In the genomic region with DNA sequence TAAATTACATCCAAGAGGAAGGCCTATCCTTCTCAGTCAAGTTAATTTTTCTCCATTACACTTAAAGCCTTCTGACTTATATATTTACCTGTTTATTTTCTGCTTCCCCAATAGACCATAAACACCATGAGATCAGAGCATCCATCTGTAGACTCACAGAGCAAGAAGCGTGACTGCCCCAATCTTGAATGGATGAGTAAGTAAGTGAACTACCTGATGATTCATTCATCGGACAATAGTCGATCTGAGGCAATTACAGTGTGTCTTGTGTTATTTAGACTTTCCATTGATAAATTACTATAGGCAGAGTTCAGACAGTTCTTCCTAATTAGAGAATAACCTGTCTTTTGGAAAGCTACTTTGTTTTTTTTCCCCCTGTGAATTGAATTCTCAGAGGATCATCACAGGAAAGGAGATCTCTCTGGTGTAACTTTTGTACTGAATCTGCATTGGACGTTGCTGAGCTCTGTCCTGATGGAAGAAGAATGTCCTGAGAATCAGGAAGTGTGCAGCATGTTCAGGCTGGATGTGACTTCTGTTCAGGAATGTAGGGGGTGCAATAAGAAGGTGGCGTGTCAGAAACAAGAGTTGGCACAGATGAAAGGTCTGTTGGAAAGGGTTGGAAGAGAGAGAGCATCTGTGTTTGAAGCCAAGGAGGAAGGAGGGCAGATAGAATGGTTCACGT, we compare ENCODE assay signal across 26 cellular contexts.
A peak's percentile ranks its signal among the peaks of the same experiment; 100 is the strongest.
DNase-seq lines count a peak whose midpoint lies in the region; ATAC-seq, FAIRE-seq and TF ChIP-seq lines count a peak whose summit lies in the region.
"Had no signal": no experiment of that assay in that cellular context is flagged by ENCODE, and none has a peak within 500 bp of the region (broad histone marks: within the 10 kb centered on the region; RNA-seq: fewer than 3 reads in every experiment).

No MANE protein-coding gene starts in this region.

- 76% methylated on average over 6 of the region's 6 CpGs for WGBS in hepatocyte (ENCODE audit: low lambda C conversion rate, missing lambda C conversion rate)

- H3K9me2 ChIP-seq in PC-3 (replicated peaks; ENCODE audit: low read length) (no peaks in the 10 kb centered on the region), hepatocyte (replicated peaks; ENCODE audit: insufficient read depth) (no peaks in the 10 kb centered on the region)

- BruUV-seq in PC-3 (replicated peaks; lab: Mats Ljungman, UMichigan), result no TSS peak

- intact Hi-C loops in PC-3 (cut with micrococcal nuclease), result no loop called here

- H3K27me3 ChIP-seq in PC-3 (ENCODE audit: low read length), result no peaks in the 10 kb centered on the region
- no peaks in the 10 kb centered on the region for H3K27me3 ChIP-seq in bronchial epithelial cell (ENCODE audit: control insufficient read depth, insufficient read depth, low read length)
- no peaks in the 10 kb centered on the region for H3K27me3 ChIP-seq in hepatocyte
- no peaks in the 10 kb centered on the region for H3K27me3 ChIP-seq in H7 (ENCODE audit: control insufficient read depth, insufficient read depth, low read length)

- H3F3A ChIP-seq in PC-3 (ENCODE audit: low read length, unreplicated experiment), result no peaks in the 10 kb centered on the region

- H2AFZ ChIP-seq in PC-3 (ENCODE audit: low read length) (no peak overlapping the region), hepatocyte (no peak overlapping the region)

- no peak overlapping the region for H3K4me3 ChIP-seq in PC-3 (ENCODE audit: low read length)
- no peak overlapping the region for H3K4me3 ChIP-seq in bronchial epithelial cell (ENCODE audit: low read depth, low read length)
- no peak overlapping the region for H3K4me3 ChIP-seq in hepatocyte
- H3K4me3 ChIP-seq in H7 (ENCODE audit: insufficient read depth, low read depth, low read length), result no peak overlapping the region
- H3K4me3 ChIP-seq: psoas muscle had no signal

- H3K4me2 ChIP-seq in PC-3 (ENCODE audit: low read length) (no peak overlapping the region), hepatocyte (no peak overlapping the region)

- no peaks in the 10 kb centered on the region for H3K4me1 ChIP-seq in PC-3 (ENCODE audit: insufficient read depth, low read length)
- H3K4me1 ChIP-seq in hepatocyte (ENCODE audit: insufficient read depth), result peaks cover 7% of the 10 kb centered on the region
- H3K4me1 ChIP-seq: psoas muscle had no signal

- FAIRE-seq in bronchial epithelial cell (lab: Jason Lieb, UNC), result no peak
- FAIRE-seq: HepG2 had no signal

- TF ChIP-seq CTCF in PC-3 (conservative IDR thresholded peaks at IDR 0.05; ENCODE audit: low read depth, low read length) (no peak), bronchial epithelial cell (IDR thresholded peaks at IDR 0.05; ENCODE audit: insufficient read depth, low read length, severe bottlenecking) (no peak), hepatocyte (IDR thresholded peaks at IDR 0.05; ENCODE audit: poor library complexity) (no peak)

- POLR2A ChIA-PET in PC-3 (lab: Charles Lee; ENCODE audit: unreplicated experiment), result no interaction called here

- CTCF ChIA-PET in PC-3 (lab: Charles Lee), result no interaction called here

- no peaks in the 10 kb centered on the region for H4K20me1 ChIP-seq in PC-3 (ENCODE audit: low read length)
- no peaks in the 10 kb centered on the region for H4K20me1 ChIP-seq in hepatocyte (ENCODE audit: insufficient read depth, poor library complexity, severe bottlenecking)

- DNase-seq in EL (peak; percentile 7), PC-3 (peak; percentile 39), bronchial epithelial cell (ENCODE audit: low read depth) (peak; percentile 63), hepatocyte (ENCODE audit: low spot score) (no peak), NCI-H510A treated with DMSO at 0.1 percent for 48 hours (lab: John Stamatoyannopoulos, UW) (no peak), H7 (no peak)
- DNase-seq in activated CD4-positive, alpha-beta T cell treated with anti-CD3 and anti-CD28 coated beads, Interleukin-2, amount 50 U/mL, for 48 hours, result no peak
- DNase-seq: activated CD4-positive, alpha-beta memory T cell treated with anti-CD3 and anti-CD28 coated beads, Interleukin-2, amount 10 ng/mL, durations not matched to agents 7 days and 5 days; activated CD8-positive, alpha-beta memory T cell treated with anti-CD3 and anti-CD28 coated beads, Interleukin-2, amount 50 U/mL, for 48 hours; central memory CD4-positive, alpha-beta T cell; glutamatergic neuron; islet precursor cell; Kasumi-1; natural killer cell; NCI-H1092; NCI-H187; NCI-H2171; NCI-H524 treated with DMSO at 0.1 percent for 48 hours; occipital lobe; psoas muscle; stimulated activated CD4-positive, alpha-beta T cell treated with anti-CD3 and anti-CD28 coated beads, Interleukin-15, amount 100 ng/mL, for 24 hours; stimulated activated naive CD4-positive, alpha-beta T cell had no signal

- no peaks in the 10 kb centered on the region for H3K36me3 ChIP-seq in PC-3 (ENCODE audit: low read depth, low read length)
- no peaks in the 10 kb centered on the region for H3K36me3 ChIP-seq in bronchial epithelial cell (ENCODE audit: control insufficient read depth, insufficient read depth, low read length)
- no peaks in the 10 kb centered on the region for H3K36me3 ChIP-seq in hepatocyte (replicated peaks; ENCODE audit: insufficient read depth, low read depth)
- H3K36me3 ChIP-seq in H7 (replicated peaks; ENCODE audit: control insufficient read depth, insufficient read depth, low read length), result no peaks in the 10 kb centered on the region

- no peaks in the 10 kb centered on the region for H3K9me3 ChIP-seq in PC-3 (ENCODE audit: low read length)
- H3K9me3 ChIP-seq in hepatocyte (ENCODE audit: low read depth), result no peaks in the 10 kb centered on the region
- H3K9me3 ChIP-seq: psoas muscle had no signal

- H3K27ac ChIP-seq in PC-3 (ENCODE audit: low read length) (no peak overlapping the region), hepatocyte (peak overlapping the region; percentile 36)
- H3K27ac ChIP-seq: psoas muscle had no signal

- no peaks in the 10 kb centered on the region for H3K79me2 ChIP-seq in PC-3 (ENCODE audit: low read length)
- H3K79me2 ChIP-seq in hepatocyte, result no peaks in the 10 kb centered on the region

- no peak overlapping the region for H3K9ac ChIP-seq in PC-3 (ENCODE audit: low read length)

- ATAC-seq in PC-3, result no peak; the same call in 1 of the 2 replicates
- no peak for ATAC-seq in HG02852 (IDR thresholded peaks at IDR 0.05; ENCODE audit: unreplicated experiment)
- ATAC-seq: activated naive CD4-positive, alpha-beta T cell treated with anti-CD3 and anti-CD28 coated beads, Interleukin-2, amount 50 U/mL, for 72 hours; activated T-helper 17 cell treated with anti-CD3 and anti-CD28 coated beads, Interleukin-2, amount 50 U/mL, for 72 hours; HepG2; natural killer cell; psoas muscle had no signal

Comparison
In these comparisons a context has a peak if more than half of its experiments do, and no peak if none do; other contexts are left out.
1. DNase-seq: peak in EL (single experiment), PC-3 (single experiment) and bronchial epithelial cell (single experiment); none in hepatocyte (single experiment), activated CD4-positive, alpha-beta T cell treated with anti-CD3 and anti-CD28 coated beads, Interleukin-2, amount 50 U/mL, for 48 hours (0 of 2), NCI-H510A treated with DMSO at 0.1 percent for 48 hours (single experiment) and H7 (single experiment).